Comparison of ENCODE assay signal across 17 cellular contexts in the genomic region with DNA sequence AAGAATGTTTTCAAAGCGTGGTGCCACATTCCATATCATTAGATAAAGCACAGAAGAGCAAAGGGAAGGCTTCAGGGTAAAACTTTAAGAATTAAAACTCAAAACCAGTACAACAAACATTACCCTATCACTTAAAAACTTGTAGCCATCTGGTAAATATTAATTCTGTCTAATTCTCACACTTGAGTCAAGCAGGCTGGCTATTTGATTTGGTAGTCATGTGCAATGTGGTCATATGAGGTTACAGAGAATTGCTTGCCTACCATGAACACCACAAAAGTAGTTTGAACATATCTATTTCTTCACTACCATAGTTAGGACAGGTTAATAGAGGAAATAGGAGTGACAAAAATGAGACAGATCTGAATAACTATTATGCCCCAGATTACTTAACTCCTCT.
"Had no signal": no experiment of that assay in that cellular context is flagged by ENCODE, and none has a peak within 500 bp of the region (broad histone marks: within the 10 kb centered on the region; RNA-seq: fewer than 3 reads in every experiment).

No MANE protein-coding gene starts in this region.

- H3K9me3 Mint-ChIP-seq: activated naive CD4-positive, alpha-beta T cell treated with anti-CD3 and anti-CD28 coated beads, Interleukin-2, amount 10 ng/mL, durations not matched to agents 7 days and 5 days; activated T-helper 2 cell treated with anti-CD3 and anti-CD28 coated beads, Interferon-gamma antibody, Interleukin-2, Interleukin-4, amounts not matched to agents 10 μg/mL and 5 μg/mL and 100 μg/mL, durations not matched to agents 14 hours and 24 hours and 36 hours; memory B cell; nephron progenitor cell; stimulated activated naive CD8-positive, alpha-beta T cell treated with anti-CD3 and anti-CD28 coated beads, Interleukin-15, amount 100 ng/mL, for 72 hours had no signal

- H3K4me1 ChIP-seq: adrenal gland had no signal

- H3K9me3 ChIP-seq: adrenal gland, heart left ventricle, thoracic aorta had no signal

- H3K27me3 ChIP-seq: adrenal gland had no signal

- H3K36me3 Mint-ChIP-seq: activated naive CD4-positive, alpha-beta T cell treated with anti-CD3 and anti-CD28 coated beads, Interleukin-2, amount 10 ng/mL, durations not matched to agents 7 days and 5 days; memory B cell had no signal

- DNase-seq: activated naive CD4-positive, alpha-beta T cell treated with anti-CD3 and anti-CD28 coated beads, Interleukin-2, amount 10 ng/mL, durations not matched to agents 7 days and 5 days; adrenal gland; central memory CD4-positive, alpha-beta T cell; cortex of kidney; effector CD8-positive, alpha-beta T cell; heart left ventricle; nephron progenitor cell; stimulated activated CD4-positive, alpha-beta T cell treated with anti-CD3 and anti-CD28 coated beads, Interleukin-15, amount 100 ng/mL, for 24 hours; stimulated activated CD4-positive, alpha-beta T cell treated with anti-CD3 and anti-CD28 coated beads, Interleukin-4, amount 100 ng/mL, for 4 hours; stimulated activated naive CD8-positive, alpha-beta T cell treated with anti-CD3 and anti-CD28 coated beads, Interleukin-15, amount 100 ng/mL, for 72 hours; T-helper 2 cell had no signal

- H3K36me3 ChIP-seq: adrenal gland, heart left ventricle, thoracic aorta had no signal

- H3K4me1 Mint-ChIP-seq: activated naive CD4-positive, alpha-beta T cell treated with anti-CD3 and anti-CD28 coated beads, Interleukin-2, amount 10 ng/mL, durations not matched to agents 7 days and 5 days; memory B cell; nephron progenitor cell; stimulated activated naive CD8-positive, alpha-beta T cell treated with anti-CD3 and anti-CD28 coated beads, Interleukin-15, amount 100 ng/mL, for 72 hours had no signal

- ATAC-seq: heart left ventricle; left lobe of liver; stimulated activated naive CD8-positive, alpha-beta T cell treated with anti-CD3 and anti-CD28 coated beads, Interleukin-15, amount 100 ng/mL, for 72 hours had no signal

- H3K4me3 Mint-ChIP-seq: activated naive CD4-positive, alpha-beta T cell treated with anti-CD3 and anti-CD28 coated beads, Interleukin-2, amount 10 ng/mL, durations not matched to agents 7 days and 5 days; memory B cell; nephron progenitor cell; stimulated activated naive CD8-positive, alpha-beta T cell treated with anti-CD3 and anti-CD28 coated beads, Interleukin-15, amount 100 ng/mL, for 72 hours had no signal

- FAIRE-seq: frontal cortex, islet of Langerhans had no signal

- H3K27ac Mint-ChIP-seq: activated naive CD4-positive, alpha-beta T cell treated with anti-CD3 and anti-CD28 coated beads, Interleukin-2, amount 10 ng/mL, durations not matched to agents 7 days and 5 days; activated T-helper 2 cell treated with anti-CD3 and anti-CD28 coated beads, Interferon-gamma antibody, Interleukin-2, Interleukin-4, amounts not matched to agents 10 μg/mL and 5 μg/mL and 100 μg/mL, durations not matched to agents 14 hours and 24 hours and 36 hours; memory B cell; nephron progenitor cell; stimulated activated naive CD8-positive, alpha-beta T cell treated with anti-CD3 and anti-CD28 coated beads, Interleukin-15, amount 100 ng/mL, for 72 hours had no signal

- H3K27ac ChIP-seq: adrenal gland, heart left ventricle, thoracic aorta had no signal

- H3K4me3 ChIP-seq: adrenal gland, heart left ventricle, thoracic aorta had no signal
